Comparison of ENCODE assay signal across 8 cellular contexts in the genomic region with DNA sequence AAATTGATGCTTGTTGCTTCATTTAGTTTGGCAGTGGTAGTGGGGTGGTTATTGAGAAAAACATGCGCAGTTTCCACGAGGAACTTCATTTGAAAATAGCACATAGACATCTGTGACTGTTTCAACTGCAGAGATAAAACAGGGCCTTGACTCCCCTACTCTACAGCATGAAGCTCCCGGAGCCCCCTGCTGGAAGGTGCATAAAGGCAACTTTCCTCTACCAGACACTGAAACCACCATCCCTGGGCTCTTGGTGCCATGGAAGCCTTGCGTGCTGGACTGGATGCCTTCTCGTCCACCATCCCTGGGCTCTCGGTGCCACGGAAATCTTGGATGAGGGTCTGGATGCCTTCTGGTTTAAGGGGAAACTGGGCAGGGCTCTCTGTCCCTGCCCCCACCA.
A peak's percentile ranks its signal among the peaks of the same experiment; 100 is the strongest.
DNase-seq lines count a peak whose midpoint lies in the region; ATAC-seq and TF ChIP-seq lines count a peak whose summit lies in the region.

No MANE protein-coding gene starts in this region.

- H3K9me2 ChIP-seq in SU-DHL-6 (replicated peaks; ENCODE audit: insufficient read depth, low read length) = no peaks in the 10 kb centered on the region

- no peaks in the 10 kb centered on the region for H3F3A ChIP-seq in SU-DHL-6 (ENCODE audit: insufficient read depth)

- H3K27ac ChIP-seq in SU-DHL-6 (ENCODE audit: low read depth, low read length) = no peak overlapping the region

- H3K4me1 Mint-ChIP-seq in mesothelial cell of epicardium = peaks cover 3% of the 10 kb centered on the region

- H3K79me2 ChIP-seq in SU-DHL-6 (ENCODE audit: insufficient read depth, low read length) = no peaks in the 10 kb centered on the region

- H3K4me2 ChIP-seq in SU-DHL-6 (ENCODE audit: low read depth, low read length, poor library complexity, severe bottlenecking) = no peak overlapping the region

- H3K36me3 ChIP-seq in SU-DHL-6 (ENCODE audit: low read length) = no peaks in the 10 kb centered on the region

- POLR2A ChIA-PET in AG04449 (lab: Yijun Ruan, JAX) = no interaction called here

- CTCF ChIA-PET in AG04449 (lab: Yijun Ruan, JAX) = interaction anchor here (0.6 to 5.3 kb wide), 20 partner anchors 9 to 1132 kb away, joined by 3 to 30 read pairs (median 4); no protein-coding TSS in a partner anchor

- ATAC-seq in omental fat pad (ENCODE audit: low FRiP score) = no peak

- peaks cover 4% of the 10 kb centered on the region for H3K9me3 Mint-ChIP-seq in mesothelial cell of epicardium

- H2AFZ ChIP-seq in SU-DHL-6 (ENCODE audit: low read depth, low read length, severe bottlenecking) = no peak overlapping the region

- H3K9ac ChIP-seq in SU-DHL-6 (ENCODE audit: low read length) = no peak overlapping the region

- no peak overlapping the region for H3K4me3 ChIP-seq in AG04449 (ENCODE audit: low read depth, low read length)
- no peak overlapping the region for H3K4me3 ChIP-seq in GM12875 (ENCODE audit: low read depth, low read length)
- no peak overlapping the region for H3K4me3 ChIP-seq in SU-DHL-6 (ENCODE audit: insufficient read depth, low read length, poor library complexity, severe bottlenecking)

- H3K27me3 Mint-ChIP-seq in mesothelial cell of epicardium (ENCODE audit: low read depth) = no peaks in the 10 kb centered on the region

- H3K36me3 Mint-ChIP-seq in mesothelial cell of epicardium = no peaks in the 10 kb centered on the region

- no peaks in the 10 kb centered on the region for H3K27me3 ChIP-seq in SU-DHL-6 (ENCODE audit: low read length)

- H3K9me3 ChIP-seq in SU-DHL-6 (ENCODE audit: insufficient read depth, low read length) = peaks cover 7% of the 10 kb centered on the region; the same call in 1 of the 2 replicates

- DNase-seq in AG04449 (ENCODE audit: low read depth, low spot score) (no peak), T47D (ENCODE audit: low read depth in 1 of 2, low spot score in 1 of 2) (peak; percentile 16 to 49), mesothelial cell of epicardium (ENCODE audit: low spot score in 2 of 2, unreplicated experiment in 2 of 2) (no peak), NCI-H2196 treated with DMSO at 0.1 percent for 48 hours (lab: John Stamatoyannopoulos, UW; ENCODE audit: unreplicated experiment) (no peak), COLO829 (ENCODE audit: low spot score) (no peak), omental fat pad (ENCODE audit: low spot score) (no peak)

- in situ Hi-C loops in T47D (cut with HindIII; ENCODE audit: low pct_unique_long_range_greater_than_20kb, low sequenced_read_pairs) = no loop called here

- TF ChIP-seq CTCF in AG04449 (IDR thresholded peaks at IDR 0.05; ENCODE audit: insufficient read depth, low read length, missing control alignments) (peak; percentile 59), GM12875 (IDR thresholded peaks at IDR 0.05; ENCODE audit: borderline replicate concordance, insufficient read depth, low read depth, low read length) (peak; percentile 64), SU-DHL-6 (IDR thresholded peaks at IDR 0.05; ENCODE audit: insufficient read depth, low read length, poor library complexity, severe bottlenecking) (peak; percentile 51), mesothelial cell of epicardium (IDR thresholded peaks at IDR 0.05; ENCODE audit: unreplicated experiment) (peak; percentile 38), omental fat pad (IDR thresholded peaks at IDR 0.05) (no peak)

- no peaks in the 10 kb centered on the region for H4K20me1 ChIP-seq in SU-DHL-6 (ENCODE audit: low read depth, low read length)

- no peak overlapping the region for H3K27ac Mint-ChIP-seq in mesothelial cell of epicardium

- H3K4me3 Mint-ChIP-seq in mesothelial cell of epicardium = no peak overlapping the region

Comparison
In these comparisons a context has a peak if more than half of its experiments do, and no peak if none do; other contexts are left out.
1. DNase-seq: peak in T47D (2 of 2); none in AG04449 (single experiment), mesothelial cell of epicardium (0 of 2), NCI-H2196 treated with DMSO at 0.1 percent for 48 hours (single experiment), COLO829 (single experiment) and omental fat pad (single experiment).
2. CTCF ChIP-seq: peak in AG04449 (single experiment), GM12875 (single experiment), SU-DHL-6 (single experiment) and mesothelial cell of epicardium (single experiment); none in omental fat pad (0 of 3).